8 cellular contexts compared by ENCODE assay signal in genomic region chr16:8959921-8960787, GRCh38. TPM values are rescaled to one million over a fixed set of nuclear protein-coding genes. Genes with fewer than 3 reads are reported as not detected.
DNase-seq lines count a peak whose midpoint lies in the region; ATAC-seq and TF ChIP-seq lines count a peak whose summit lies in the region.

No MANE protein-coding gene starts in this region.

- TF ChIP-seq CTCF in WI38 (IDR thresholded peaks at IDR 0.05; ENCODE audit: low read depth, low read length): no peak
- no peak for TF ChIP-seq CTCF in right atrium auricular region (IDR thresholded peaks at IDR 0.05)
- no peak for TF ChIP-seq CTCF in stomach (IDR thresholded peaks at IDR 0.05)

- H3K4me3 ChIP-seq in WI38 (ENCODE audit: low read depth, low read length) (peak overlapping the region; percentile 8; the same call in 1 of the 2 replicates), right atrium auricular region (no peak overlapping the region), stomach (peak overlapping the region in 3 of 4 donors; percentile 11 to 12 (median 11))

- no peaks in the 10 kb centered on the region for H3K27me3 Mint-ChIP-seq in activated T-cell treated with anti-CD3 and anti-CD28 coated beads, Interleukin-2, amount 50 U/mL, for 4 hours (ENCODE audit: low read depth)

- 8 to 15% (median 11%) methylated on average over 12 of the region's 12 CpGs for WGBS in stomach, 5 donors

- H3K4me1 ChIP-seq in right atrium auricular region (peaks cover 0 to 78% of the 10 kb centered on the region in 2 donors), stomach (peaks cover 65 to 79% (median 75%) of the 10 kb centered on the region in 4 donors)

- no peak for DNase-seq in activated T-cell treated with anti-CD3 and anti-CD28 coated beads, Interleukin-2, amount 50 U/mL, for 4 hours
- DNase-seq in activated T-cell treated with anti-CD3 and anti-CD28 coated beads, Interleukin-2, amount 50 U/mL, for 1 hour: no peak
- DNase-seq in right atrium auricular region (ENCODE audit: low spot score) (no peak), stomach (no peak), GDM1 (lab: John Stamatoyannopoulos, UW) (no peak)
- DNase-seq in effector CD8-positive, alpha-beta T cell (lab: John Stamatoyannopoulos, UW): no peak

- H3K36me3 ChIP-seq in right atrium auricular region: no peaks in the 10 kb centered on the region
- H3K36me3 ChIP-seq in stomach: no peaks in the 10 kb centered on the region

- intact Hi-C loops in stomach (cut with DNase I; ENCODE audit: low total_unique reads): no loop called here

- H3K27ac ChIP-seq in right atrium auricular region (peak overlapping the region; percentile 53), stomach (peak overlapping the region; percentile 30 to 62 (median 57))

- ATAC-seq in activated T-cell treated with anti-CD3 and anti-CD28 coated beads, Interleukin-2, amount 50 U/mL, for 4 hours: no peak
- ATAC-seq in GM21717 (IDR thresholded peaks at IDR 0.05; ENCODE audit: unreplicated experiment): no peak

- H3K36me3 Mint-ChIP-seq in activated T-cell treated with anti-CD3 and anti-CD28 coated beads, Interleukin-2, amount 50 U/mL, for 4 hours (ENCODE audit: insufficient read depth): peaks cover 5% of the 10 kb centered on the region

- no peak for TF ChIP-seq POLR2A in stomach (IDR thresholded peaks at IDR 0.05)

- H3K27me3 ChIP-seq in right atrium auricular region (no peaks in the 10 kb centered on the region), stomach (no peaks in the 10 kb centered on the region)

- peaks cover 70% of the 10 kb centered on the region for H3K4me1 Mint-ChIP-seq in activated T-cell treated with anti-CD3 and anti-CD28 coated beads, Interleukin-2, amount 50 U/mL, for 4 hours (ENCODE audit: low read depth)

- no peak for TF ChIP-seq EP300 in stomach (IDR thresholded peaks at IDR 0.05)

- H3K9me3 ChIP-seq in right atrium auricular region (no peaks in the 10 kb centered on the region), stomach (no peaks in the 10 kb centered on the region)

- peak overlapping the region; percentile 88 for H3K4me3 Mint-ChIP-seq in activated T-cell treated with anti-CD3 and anti-CD28 coated beads, Interleukin-2, amount 50 U/mL, for 4 hours

- H3K9me3 Mint-ChIP-seq in activated T-cell treated with anti-CD3 and anti-CD28 coated beads, Interleukin-2, amount 50 U/mL, for 4 hours: no peaks in the 10 kb centered on the region

RNA-seq across cellular contexts. Expression of gene USP7, which starts 3.6 kb away (rescaled TPM):
- 100 to 1,000 TPM; 189 to 210 (median 196) TPM for total RNA-seq in activated T-cell treated with anti-CD3 and anti-CD28 coated beads, Interleukin-2, amount 50 U/mL, for 4 hours
- total RNA-seq in right atrium auricular region (10 to 100 TPM; 42.2 to 57.4 TPM), stomach (100 to 1,000 TPM in 2 of 5 donors, 10 to 100 TPM in 3; 29.2 to 171 (median 94.0) TPM)
- polyA plus RNA-seq in stomach: 10 to 100 TPM; 19.3 to 28.3 (median 22.5) TPM

Comparison
In these comparisons a context has a peak if more than half of its experiments do, and no peak if none do; other contexts are left out.
1. H3K4me3 ChIP-seq: peak in WI38 (single experiment) and stomach (3 of 4); none in right atrium auricular region (0 of 2).